In genomic region chr9:92964607-92964975, GRCh38 we compare ENCODE assay signal across 9 cellular contexts. TPM values are rescaled to one million over a fixed set of nuclear protein-coding genes. Genes with fewer than 3 reads are reported as not detected.
DNase-seq lines count a peak whose midpoint lies in the region; ATAC-seq and TF ChIP-seq lines count a peak whose summit lies in the region.
"Had no signal": no experiment of that assay in that cellular context is flagged by ENCODE, and none has a peak within 500 bp of the region (broad histone marks: within the 10 kb centered on the region; RNA-seq: fewer than 3 reads in every experiment).

No MANE protein-coding gene starts in this region.

- H2AFZ ChIP-seq in GM23338 = peak overlapping the region; percentile 47; the same call in 1 of the 2 replicates
- no peak overlapping the region for H2AFZ ChIP-seq in osteoblast (ENCODE audit: low read length)

- peaks cover 10% of the 10 kb centered on the region for H3K27me3 Mint-ChIP-seq in GM23338 (ENCODE audit: insufficient read depth, low read depth, poor library complexity)
- H3K27me3 Mint-ChIP-seq in activated naive CD8-positive, alpha-beta T cell treated with anti-CD3 and anti-CD28 coated beads for 36 hours = no peaks in the 10 kb centered on the region

- peaks cover 16% of the 10 kb centered on the region for H3K4me1 Mint-ChIP-seq in GM23338
- H3K4me1 Mint-ChIP-seq in activated naive CD8-positive, alpha-beta T cell treated with anti-CD3 and anti-CD28 coated beads for 36 hours = peaks cover 53% of the 10 kb centered on the region

- H4K20me1 ChIP-seq in BLaER1 treated with 17β-estradiol and CSF1 and Interleukin-3, amounts not matched to agents 10 nM and 100 nM = peaks cover 16 to 47% (median 44%) of the 10 kb centered on the region in 11 experiments; a peak in 20 of 22 replicates
- H4K20me1 ChIP-seq in GM23338 (replicated peaks; ENCODE audit: insufficient read depth) (no peaks in the 10 kb centered on the region), osteoblast (ENCODE audit: insufficient read depth, low read length) (no peaks in the 10 kb centered on the region)

- H3K4me2 ChIP-seq in BLaER1 treated with 17β-estradiol and CSF1 and Interleukin-3, amounts not matched to agents 10 nM and 100 nM = peak overlapping the region; percentile 95 to 100 (median 99)
- no peak overlapping the region for H3K4me2 ChIP-seq in GM23338
- no peak overlapping the region for H3K4me2 ChIP-seq in osteoblast (ENCODE audit: insufficient read depth, low read length)

- peak overlapping the region; percentile 71 to 97 (median 88) for H3K4me3 ChIP-seq in BLaER1 treated with 17β-estradiol and CSF1 and Interleukin-3, amounts not matched to agents 10 nM and 100 nM
- H3K4me3 ChIP-seq in GM23338 (no peak overlapping the region), mucosa of stomach (ENCODE audit: low read length) (no peak overlapping the region), osteoblast (ENCODE audit: insufficient read depth, low read length) (no peak overlapping the region)

- H3K9ac ChIP-seq in BLaER1 treated with 17β-estradiol and CSF1 and Interleukin-3, amounts not matched to agents 10 nM and 100 nM = peak overlapping the region; percentile 79 to 94 (median 92)
- H3K9ac ChIP-seq in mucosa of stomach (ENCODE audit: low read length) = peak overlapping the region; percentile 22

- peak overlapping the region; percentile 81 to 96 (median 95) for H3K27ac ChIP-seq in BLaER1 treated with 17β-estradiol and CSF1 and Interleukin-3, amounts not matched to agents 10 nM and 100 nM
- H3K27ac ChIP-seq in GM23338 (ENCODE audit: low read depth) = no peak overlapping the region
- H3K27ac ChIP-seq in osteoblast (ENCODE audit: low read depth, low read length) = no peak overlapping the region

- no peaks in the 10 kb centered on the region; the same call in 2 of the 3 replicates for H3K36me3 Mint-ChIP-seq in GM23338 (ENCODE audit: low read depth)
- H3K36me3 Mint-ChIP-seq in activated naive CD8-positive, alpha-beta T cell treated with anti-CD3 and anti-CD28 coated beads for 36 hours = peaks cover 55% of the 10 kb centered on the region

- H3K9me3 Mint-ChIP-seq in GM23338 = peaks cover 6% of the 10 kb centered on the region; the same call in 2 of the 3 replicates
- peaks cover 13% of the 10 kb centered on the region for H3K9me3 Mint-ChIP-seq in activated naive CD8-positive, alpha-beta T cell treated with anti-CD3 and anti-CD28 coated beads for 36 hours

- no peaks in the 10 kb centered on the region for H3K27me3 ChIP-seq in BLaER1 treated with 17β-estradiol and CSF1 and Interleukin-3, amounts not matched to agents 10 nM and 100 nM
- no peaks in the 10 kb centered on the region for H3K27me3 ChIP-seq in GM23338 (ENCODE audit: insufficient read depth)
- H3K27me3 ChIP-seq in mucosa of stomach (ENCODE audit: control insufficient read depth, insufficient read depth, low read length) = no peaks in the 10 kb centered on the region
- no peaks in the 10 kb centered on the region for H3K27me3 ChIP-seq in osteoblast (ENCODE audit: insufficient read depth, low read length)

- peaks cover 52 to 66% (median 64%) of the 10 kb centered on the region in 10 experiments for H3K4me1 ChIP-seq in BLaER1 treated with 17β-estradiol and CSF1 and Interleukin-3, amounts not matched to agents 10 nM and 100 nM
- peaks cover 5% of the 10 kb centered on the region for H3K4me1 ChIP-seq in GM23338 (ENCODE audit: insufficient read depth)
- H3K4me1 ChIP-seq in mucosa of stomach (ENCODE audit: control insufficient read depth, insufficient read depth, low read length) = no peaks in the 10 kb centered on the region
- no peaks in the 10 kb centered on the region for H3K4me1 ChIP-seq in osteoblast (ENCODE audit: insufficient read depth, low read length)

- H3F3A ChIP-seq in GM23338 (replicated peaks; ENCODE audit: low read depth) = no peaks in the 10 kb centered on the region

- H3K9me3 ChIP-seq in BLaER1 treated with 17β-estradiol and CSF1 and Interleukin-3, amounts not matched to agents 10 nM and 100 nM (replicated peaks in 1 of 11) = peaks cover 5 to 18% (median 7%) of the 10 kb centered on the region in 11 experiments; a peak in 17 of 22 replicates
- H3K9me3 ChIP-seq in mucosa of stomach (ENCODE audit: control insufficient read depth, low read length) (no peaks in the 10 kb centered on the region), osteoblast (ENCODE audit: low read depth, low read length) (peaks cover 4% of the 10 kb centered on the region)

- no peak overlapping the region for H3K4me3 Mint-ChIP-seq in GM23338
- peak overlapping the region; percentile 93 for H3K4me3 Mint-ChIP-seq in activated naive CD8-positive, alpha-beta T cell treated with anti-CD3 and anti-CD28 coated beads for 36 hours

- no peak overlapping the region; the same call in 1 of the 2 replicates for H3K27ac Mint-ChIP-seq in GM23338
- peak overlapping the region; percentile 99 for H3K27ac Mint-ChIP-seq in activated naive CD8-positive, alpha-beta T cell treated with anti-CD3 and anti-CD28 coated beads for 36 hours

- H3K79me2 ChIP-seq in GM23338 (replicated peaks; ENCODE audit: insufficient read depth) = no peaks in the 10 kb centered on the region
- H3K79me2 ChIP-seq in osteoblast (ENCODE audit: insufficient read depth, low read length) = no peaks in the 10 kb centered on the region

- TF ChIP-seq CTCF in GM23338 (conservative IDR thresholded peaks at IDR 0.05; ENCODE audit: low read depth in 2 of 2) (no peak), osteoblast (IDR thresholded peaks at IDR 0.05; ENCODE audit: extremely low read depth, low read depth, low read length) (no peak)

- DNase-seq in GM23338 (ENCODE audit: low spot score) (no peak), osteoblast (ENCODE audit: insufficient read length, low spot score, missing footprints) (no peak), RPMI8226 (no peak)
- no peak for DNase-seq in activated naive CD8-positive, alpha-beta T cell treated with anti-CD3 and anti-CD28 coated beads for 36 hours
- DNase-seq in effector CD8-positive, alpha-beta T cell (lab: John Stamatoyannopoulos, UW) = no peak
- DNase-seq: IMR-90 had no signal

- ATAC-seq in GM23338 = no peak
- no peak for ATAC-seq in GM18867 (IDR thresholded peaks at IDR 0.05; ENCODE audit: unreplicated experiment)

- peaks cover 0 to 35% (median 26%) of the 10 kb centered on the region in 11 experiments; a peak in 16 of 22 replicates for H3K36me3 ChIP-seq in BLaER1 treated with 17β-estradiol and CSF1 and Interleukin-3, amounts not matched to agents 10 nM and 100 nM
- H3K36me3 ChIP-seq in GM23338 (ENCODE audit: insufficient read depth) (no peaks in the 10 kb centered on the region), mucosa of stomach (ENCODE audit: control insufficient read depth, insufficient read depth, low read length) (no peaks in the 10 kb centered on the region), osteoblast (ENCODE audit: insufficient read depth, low read length) (no peaks in the 10 kb centered on the region)

- no peaks in the 10 kb centered on the region for H3K9me2 ChIP-seq in GM23338 (ENCODE audit: insufficient read depth)

TF ChIP-seq in GM23338, 12 proteins besides CTCF, POLR2A, EP300 and RAD21 (continues in another document):
- TF ChIP-seq, protein P1, sequence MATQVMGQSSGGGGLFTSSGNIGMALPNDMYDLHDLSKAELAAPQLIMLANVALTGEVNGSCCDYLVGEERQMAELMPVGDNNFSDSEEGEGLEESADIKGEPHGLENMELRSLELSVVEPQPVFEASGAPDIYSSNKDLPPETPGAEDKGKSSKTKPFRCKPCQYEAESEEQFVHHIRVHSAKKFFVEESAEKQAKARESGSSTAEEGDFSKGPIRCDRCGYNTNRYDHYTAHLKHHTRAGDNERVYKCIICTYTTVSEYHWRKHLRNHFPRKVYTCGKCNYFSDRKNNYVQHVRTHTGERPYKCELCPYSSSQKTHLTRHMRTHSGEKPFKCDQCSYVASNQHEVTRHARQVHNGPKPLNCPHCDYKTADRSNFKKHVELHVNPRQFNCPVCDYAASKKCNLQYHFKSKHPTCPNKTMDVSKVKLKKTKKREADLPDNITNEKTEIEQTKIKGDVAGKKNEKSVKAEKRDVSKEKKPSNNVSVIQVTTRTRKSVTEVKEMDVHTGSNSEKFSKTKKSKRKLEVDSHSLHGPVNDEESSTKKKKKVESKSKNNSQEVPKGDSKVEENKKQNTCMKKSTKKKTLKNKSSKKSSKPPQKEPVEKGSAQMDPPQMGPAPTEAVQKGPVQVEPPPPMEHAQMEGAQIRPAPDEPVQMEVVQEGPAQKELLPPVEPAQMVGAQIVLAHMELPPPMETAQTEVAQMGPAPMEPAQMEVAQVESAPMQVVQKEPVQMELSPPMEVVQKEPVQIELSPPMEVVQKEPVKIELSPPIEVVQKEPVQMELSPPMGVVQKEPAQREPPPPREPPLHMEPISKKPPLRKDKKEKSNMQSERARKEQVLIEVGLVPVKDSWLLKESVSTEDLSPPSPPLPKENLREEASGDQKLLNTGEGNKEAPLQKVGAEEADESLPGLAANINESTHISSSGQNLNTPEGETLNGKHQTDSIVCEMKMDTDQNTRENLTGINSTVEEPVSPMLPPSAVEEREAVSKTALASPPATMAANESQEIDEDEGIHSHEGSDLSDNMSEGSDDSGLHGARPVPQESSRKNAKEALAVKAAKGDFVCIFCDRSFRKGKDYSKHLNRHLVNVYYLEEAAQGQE (IDR thresholded peaks at IDR 0.05; ENCODE audit: unreplicated experiment) = no peak
- TF ChIP-seq EZH2 (IDR thresholded peaks at IDR 0.05; ENCODE audit: low read depth, unreplicated experiment) (no peak), STAT1 (IDR thresholded peaks at IDR 0.05; ENCODE audit: unreplicated experiment) (no peak), JUNB (IDR thresholded peaks at IDR 0.05; ENCODE audit: unreplicated experiment) (no peak), ZNF331 (CRISPR knock-in tag; IDR thresholded peaks at IDR 0.05; ENCODE audit: low read depth) (no peak), EZH2phosphoT487 (IDR thresholded peaks at IDR 0.05; ENCODE audit: unreplicated experiment) (no peak), POLR2AphosphoS5 (IDR thresholded peaks at IDR 0.05; ENCODE audit: low read depth) (no peak), NANOG (IDR thresholded peaks at IDR 0.05; ENCODE audit: borderline replicate concordance) (no peak), CREB1 (CRISPR knock-in tag; IDR thresholded peaks at IDR 0.05; ENCODE audit: low read depth) (no peak), ZNF114 (CRISPR knock-in tag; IDR thresholded peaks at IDR 0.05) (no peak)

RNA-seq across cellular contexts. Expression of gene FGD3, which starts 17.3 kb away (rescaled TPM):
- 1.7 and 2.0 TPM in 2 replicates for total RNA-seq in GM23338 (2014; rRNA removed; shearing (Covaris generic))
- polyA plus RNA-seq in GM23338 (2016; fragmentation: Nextera tagmentation; extraction: Ambion mirVana) = 0.57 and 0.95 TPM in 2 replicates
- total RNA-seq in activated naive CD8-positive, alpha-beta T cell treated with anti-CD3 and anti-CD28 coated beads for 36 hours = 10 to 100 TPM; 41.5 to 42.9 TPM
- total RNA-seq in osteoblast = under 0.01 TPM in 1 of 2 replicates, not detected in the other
- total RNA-seq: IMR-90 had no signal
- polyA plus RNA-seq: IMR-90 had no signal

Comparison
In these comparisons a context has a peak if more than half of its experiments do, and no peak if none do; other contexts are left out.
1. H3K27ac ChIP-seq: peak in BLaER1 treated with 17β-estradiol and CSF1 and Interleukin-3, amounts not matched to agents 10 nM and 100 nM (11 of 11); none in GM23338 (single experiment) and osteoblast (single experiment).
2. H3K4me2 ChIP-seq: peak in BLaER1 treated with 17β-estradiol and CSF1 and Interleukin-3, amounts not matched to agents 10 nM and 100 nM (11 of 11); none in GM23338 (single experiment) and osteoblast (single experiment).
3. H3K4me3 ChIP-seq: peak in BLaER1 treated with 17β-estradiol and CSF1 and Interleukin-3, amounts not matched to agents 10 nM and 100 nM (10 of 10); none in GM23338 (single experiment), mucosa of stomach (single experiment) and osteoblast (single experiment).
4. RNA of gene FGD3, which starts 17.3 kb away (total RNA-seq): 41.5 to 42.9 TPM in activated naive CD8-positive, alpha-beta T cell treated with anti-CD3 and anti-CD28 coated beads for 36 hours; 1.7 to 2.0 TPM in GM23338 and under 0.01 TPM in osteoblast; every median in the first group is over 10 times any median in the second.